In the genomic region with DNA sequence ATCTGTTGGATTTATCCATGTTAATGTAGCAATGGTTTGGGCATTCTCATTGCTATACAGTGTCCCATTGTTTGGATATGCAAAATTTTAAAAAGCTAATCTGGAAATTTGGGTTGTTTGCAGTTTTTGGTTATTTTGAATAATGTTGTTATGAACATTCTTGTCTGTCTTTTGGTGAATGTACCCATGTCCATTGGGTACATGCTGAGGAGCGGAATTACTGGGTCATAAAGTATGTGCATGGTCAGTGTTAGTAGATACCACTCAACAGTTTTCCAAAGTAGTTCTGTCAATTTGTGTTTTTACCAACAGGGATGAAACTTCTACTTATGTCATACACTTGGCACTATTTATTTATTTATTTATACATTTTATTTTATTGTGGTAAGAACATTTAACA, we compare ENCODE assay signal across 18 cellular contexts.
"Had no signal": no experiment of that assay in that cellular context is flagged by ENCODE, and none has a peak within 500 bp of the region (broad histone marks: within the 10 kb centered on the region; RNA-seq: fewer than 3 reads in every experiment).

No MANE protein-coding gene starts in this region.

- ATAC-seq: naive thymus-derived CD8-positive, alpha-beta T cell; natural killer cell; natural killer cell treated with Interleukin-12 subunit alpha and Interleukin-12 subunit beta and Interleukin-15 and Interleukin-18, amount 100 ng/mL, for 72 hours; pancreas; psoas muscle; right cardiac atrium; right lobe of liver; sciatic nerve had no signal

- H3K9me3 ChIP-seq: neutrophil, ovary, prostate gland, right lobe of liver had no signal

- H3K4me1 ChIP-seq: pancreas, parathyroid adenoma, prostate gland, psoas muscle, right atrium auricular region, right lobe of liver, sigmoid colon, spleen had no signal

- H3K36me3 ChIP-seq: neutrophil, ovary, pancreas, prostate gland, right atrium auricular region, right lobe of liver, sigmoid colon, spleen had no signal

- H3K27ac ChIP-seq: neural progenitor cell, neutrophil, ovary, pancreas, parathyroid adenoma, prostate gland, psoas muscle, right atrium auricular region, right lobe of liver, sigmoid colon, skin epidermis, spleen had no signal

- H3K4me3 ChIP-seq: neural progenitor cell, ovary, pancreas, prostate gland, psoas muscle, right atrium auricular region, right lobe of liver, sigmoid colon, skin epidermis, smooth muscle cell, spleen had no signal
